Comparison of ENCODE assay signal across 1 cellular context in the genomic region with DNA sequence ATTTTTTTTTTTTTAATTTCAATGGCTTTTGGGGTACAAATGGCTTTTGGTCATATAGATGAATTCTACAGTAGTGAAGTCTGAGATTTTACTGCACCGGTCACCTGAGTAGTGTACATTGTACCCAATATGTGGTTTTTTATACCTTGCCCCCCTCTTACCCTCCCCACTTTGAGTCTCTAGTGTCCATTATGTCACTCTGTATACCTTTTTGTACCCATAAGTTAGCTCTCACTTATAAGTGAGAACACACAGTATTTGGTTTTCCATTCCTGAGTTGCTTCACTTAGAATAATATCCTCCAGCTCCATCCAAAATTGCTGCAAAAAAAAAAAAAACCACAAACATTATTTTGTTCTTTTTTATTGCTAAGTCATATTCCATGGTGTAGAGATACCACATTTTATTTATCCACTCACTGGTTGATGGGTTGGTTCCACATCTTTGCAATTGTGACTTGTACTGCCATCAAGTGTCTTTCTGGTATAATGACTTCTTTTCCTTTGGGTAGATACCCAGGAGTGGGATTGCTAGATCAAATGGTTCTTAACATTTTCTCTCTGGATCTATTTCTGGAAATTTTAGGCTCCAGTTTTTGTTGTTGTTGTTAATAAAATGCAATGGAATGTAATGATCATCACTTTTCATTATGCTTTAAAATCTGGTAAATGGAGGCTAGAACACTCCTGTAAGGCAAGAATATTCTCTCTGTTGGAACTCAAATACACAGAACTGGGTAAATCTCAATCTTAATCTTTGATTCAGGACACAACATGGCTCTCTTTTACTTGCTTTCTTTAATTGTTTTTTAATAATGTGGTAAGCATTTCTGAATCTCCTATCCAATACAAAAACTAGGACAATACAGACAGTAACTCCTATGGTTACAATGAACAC.
A peak's percentile ranks its signal among the peaks of the same experiment; 100 is the strongest.
TF ChIP-seq lines count a peak whose summit lies in the region.

No MANE protein-coding gene starts in this region.

TF ChIP-seq in HepG2, 621 proteins besides CTCF, POLR2A, EP300 and RAD21:
- TF ChIP-seq POLR2AphosphoS5 (IDR thresholded peaks at IDR 0.05; ENCODE audit: low read depth, low read length) = peak; percentile 21; the same call in 1 of the 2 replicates
- TF ChIP-seq, protein P1, sequence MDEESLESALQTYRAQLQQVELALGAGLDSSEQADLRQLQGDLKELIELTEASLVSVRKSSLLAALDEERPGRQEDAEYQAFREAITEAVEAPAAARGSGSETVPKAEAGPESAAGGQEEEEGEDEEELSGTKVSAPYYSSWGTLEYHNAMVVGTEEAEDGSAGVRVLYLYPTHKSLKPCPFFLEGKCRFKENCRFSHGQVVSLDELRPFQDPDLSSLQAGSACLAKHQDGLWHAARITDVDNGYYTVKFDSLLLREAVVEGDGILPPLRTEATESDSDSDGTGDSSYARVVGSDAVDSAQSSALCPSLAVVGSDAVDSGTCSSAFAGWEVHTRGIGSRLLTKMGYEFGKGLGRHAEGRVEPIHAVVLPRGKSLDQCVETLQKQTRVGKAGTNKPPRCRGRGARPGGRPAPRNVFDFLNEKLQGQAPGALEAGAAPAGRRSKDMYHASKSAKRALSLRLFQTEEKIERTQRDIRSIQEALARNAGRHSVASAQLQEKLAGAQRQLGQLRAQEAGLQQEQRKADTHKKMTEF (CRISPR knock-in tag; IDR thresholded peaks at IDR 0.05) = 0 out of 2 replicates have a peak, but pooled peaks have one; percentile 31
- 0 out of 2 replicates have a peak, but pooled peaks have one; percentile 20 for TF ChIP-seq ATF1 (CRISPR knock-in tag; IDR thresholded peaks at IDR 0.05)
- TF ChIP-seq PCBP2 (optimal IDR thresholded peaks at IDR 0.05; ENCODE audit: low read depth, low read length, poor library complexity, severe bottlenecking) = no peak
- TF ChIP-seq, protein P2, sequence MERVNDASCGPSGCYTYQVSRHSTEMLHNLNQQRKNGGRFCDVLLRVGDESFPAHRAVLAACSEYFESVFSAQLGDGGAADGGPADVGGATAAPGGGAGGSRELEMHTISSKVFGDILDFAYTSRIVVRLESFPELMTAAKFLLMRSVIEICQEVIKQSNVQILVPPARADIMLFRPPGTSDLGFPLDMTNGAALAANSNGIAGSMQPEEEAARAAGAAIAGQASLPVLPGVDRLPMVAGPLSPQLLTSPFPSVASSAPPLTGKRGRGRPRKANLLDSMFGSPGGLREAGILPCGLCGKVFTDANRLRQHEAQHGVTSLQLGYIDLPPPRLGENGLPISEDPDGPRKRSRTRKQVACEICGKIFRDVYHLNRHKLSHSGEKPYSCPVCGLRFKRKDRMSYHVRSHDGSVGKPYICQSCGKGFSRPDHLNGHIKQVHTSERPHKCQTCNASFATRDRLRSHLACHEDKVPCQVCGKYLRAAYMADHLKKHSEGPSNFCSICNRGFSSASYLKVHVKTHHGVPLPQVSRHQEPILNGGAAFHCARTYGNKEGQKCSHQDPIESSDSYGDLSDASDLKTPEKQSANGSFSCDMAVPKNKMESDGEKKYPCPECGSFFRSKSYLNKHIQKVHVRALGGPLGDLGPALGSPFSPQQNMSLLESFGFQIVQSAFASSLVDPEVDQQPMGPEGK (CRISPR knock-in tag; IDR thresholded peaks at IDR 0.05) = peak; percentile 62; the same call in 1 of the 2 replicates
- TF ChIP-seq HOXD1 (CRISPR knock-in tag; IDR thresholded peaks at IDR 0.05) = no peak
- peak; percentile 90 for TF ChIP-seq POLR2AphosphoS2 (IDR thresholded peaks at IDR 0.05; ENCODE audit: low read depth, low read length)
- TF ChIP-seq ZSCAN22 (CRISPR knock-in tag; IDR thresholded peaks at IDR 0.05) = no peak
- peak; percentile 58 for TF ChIP-seq POLR2G (IDR thresholded peaks at IDR 0.05; ENCODE audit: low read depth, low read length)
- peak; percentile 41 for TF ChIP-seq STAG1 (CRISPR knock-in tag; IDR thresholded peaks at IDR 0.05)
- peak; percentile 38 for TF ChIP-seq AGO2 (optimal IDR thresholded peaks at IDR 0.05; ENCODE audit: low read depth, low read length)
- TF ChIP-seq SMC3 (IDR thresholded peaks at IDR 0.05; ENCODE audit: low read length) = peak; percentile 27; the same call in 1 of the 2 replicates
- TF ChIP-seq RBM22 (optimal IDR thresholded peaks at IDR 0.05; ENCODE audit: low read length) = peak; percentile 70
